ENCODE assay signal across 35 cellular contexts in genomic region chr11:116328851-116329250, GRCh38.
"Had no signal": no experiment of that assay in that cellular context is flagged by ENCODE, and none has a peak within 500 bp of the region (broad histone marks: within the 10 kb centered on the region; RNA-seq: fewer than 3 reads in every experiment).

No MANE protein-coding gene starts in this region.

- H3K27ac ChIP-seq: adrenal gland, body of pancreas, brain microvascular endothelial cell, breast epithelium, VCaP had no signal

- ATAC-seq: activated CD8-positive, alpha-beta T cell treated with anti-CD3 and anti-CD28 coated beads for 36 hours; activated naive CD4-positive, alpha-beta T cell treated with anti-CD3 and anti-CD28 coated beads, Interleukin-2, amount 50 U/mL, for 72 hours; activated T-cell treated with anti-CD3 and anti-CD28 coated beads, Interleukin-2, amount 50 U/mL, for 4 hours; activated T-cell treated with anti-CD3 and anti-CD28 coated beads, Interleukin-2, amount 50 U/mL, for 72 hours; activated T-helper 17 cell treated with anti-CD3 and anti-CD28 coated beads, Interleukin-2, amount 50 U/mL, for 72 hours; body of pancreas had no signal

- DNase-seq: activated B cell treated with CpG ODN at 0.5 μM for 24 hours; activated CD4-positive, alpha-beta memory T cell treated with anti-CD3 and anti-CD28 coated beads for 36 hours; activated CD4-positive, alpha-beta T cell treated with anti-CD3 and anti-CD28 coated beads for 4 hours; activated CD4-positive, alpha-beta T cell treated with anti-CD3 and anti-CD28 coated beads, Interleukin-2, amount 10 ng/mL, durations not matched to agents 24 days and 14 days; activated CD4-positive, alpha-beta T cell treated with anti-CD3 and anti-CD28 coated beads, Interleukin-2, amount 50 U/mL, for 1 hour; activated CD4-positive, alpha-beta T cell treated with anti-CD3 and anti-CD28 coated beads, Interleukin-2, amount 50 U/mL, for 4 hours; activated CD4-positive, CD25-positive, alpha-beta regulatory T cell treated with anti-CD3 and anti-CD28 coated beads, Interleukin-2, amount 50 U/mL, for 72 hours; activated CD8-positive, alpha-beta memory T cell treated with anti-CD3 and anti-CD28 coated beads, Interleukin-2, amount 50 U/mL, for 4 hours; activated CD8-positive, alpha-beta T cell treated with anti-CD3 and anti-CD28 coated beads for 36 hours; activated effector memory CD4-positive, alpha-beta T cell treated with anti-CD3 and anti-CD28 coated beads, Interleukin-2, amount 50 U/mL, for 16 hours; activated gamma-delta T cell treated with Interleukin-2 at 50 U/mL for 16 hours; activated naive CD4-positive, alpha-beta T cell; activated naive CD4-positive, alpha-beta T cell treated with anti-CD3 and anti-CD28 coated beads for 36 hours; activated naive CD4-positive, alpha-beta T cell treated with anti-CD3 and anti-CD28 coated beads, Interleukin-2, amount 50 U/mL, for 16 hours; activated naive CD8-positive, alpha-beta T cell treated with anti-CD3 and anti-CD28 coated beads for 36 hours; activated T-cell treated with anti-CD3 and anti-CD28 coated beads for 4 hours; activated T-cell treated with anti-CD3 and anti-CD28 coated beads, Interleukin-2, amount 50 U/mL, for 1 hour; activated T-cell treated with anti-CD3 and anti-CD28 coated beads, Interleukin-2, amount 50 U/mL, for 4 hours; activated T-cell treated with anti-CD3 and anti-CD28 coated beads, Interleukin-2, amount 50 U/mL, for 72 hours; amniotic stem cell; aorta; body of pancreas; brain microvascular endothelial cell; central memory CD4-positive, alpha-beta T cell; T-helper 1 cell; T-helper 2 cell; T-helper 9 cell had no signal

- H3K27me3 ChIP-seq: adrenal gland, body of pancreas, brain microvascular endothelial cell, breast epithelium had no signal

- H3K4me1 ChIP-seq: adrenal gland, body of pancreas, breast epithelium had no signal

- H3K4me1 Mint-ChIP-seq: activated B cell treated with CpG ODN at 0.5 μM for 24 hours; activated CD4-positive, alpha-beta T cell treated with anti-CD3 and anti-CD28 coated beads, Interleukin-2, amount 10 ng/mL, durations not matched to agents 24 days and 14 days; activated naive CD8-positive, alpha-beta T cell treated with anti-CD3 and anti-CD28 coated beads for 36 hours; activated T-helper 17 cell treated with anti-CD3 and anti-CD28 coated beads, Interleukin-2, amount 50 U/mL, for 72 hours had no signal

- H3K27ac Mint-ChIP-seq: activated B cell treated with CpG ODN at 0.5 μM for 24 hours; activated CD4-positive, alpha-beta memory T cell treated with anti-CD3 and anti-CD28 coated beads for 36 hours; activated CD4-positive, alpha-beta T cell treated with anti-CD3 and anti-CD28 coated beads, Interleukin-2, amount 10 ng/mL, durations not matched to agents 24 days and 14 days; activated CD8-positive, alpha-beta T cell treated with anti-CD3 and anti-CD28 coated beads for 36 hours; activated naive CD4-positive, alpha-beta T cell treated with anti-CD3 and anti-CD28 coated beads for 36 hours; activated naive CD4-positive, alpha-beta T cell treated with anti-CD3 and anti-CD28 coated beads, Interleukin-2, amount 50 U/mL, for 72 hours; activated naive CD8-positive, alpha-beta T cell treated with anti-CD3 and anti-CD28 coated beads for 36 hours; activated T-cell treated with anti-CD3 and anti-CD28 coated beads, Interleukin-2, amount 50 U/mL, for 72 hours; activated T-helper 1 cell treated with anti-CD3 and anti-CD28 coated beads, Interleukin-12 subunit alpha, Interleukin-12 subunit beta, Interleukin-2, Interleukin-4 antibody, amounts not matched to agents 30 ng/mL and 10 ng/mL and 1 ng/mL, durations not matched to agents 14 hours and 24 hours and 36 hours; activated T-helper 17 cell treated with anti-CD3 and anti-CD28 coated beads, Interleukin-2, amount 50 U/mL, for 72 hours; T-helper 1 cell treated with Interleukin-12 subunit alpha and Interleukin-12 subunit beta and Interleukin-4 antibody, amounts not matched to agents 30 μg/mL and 1 μg/mL, for 36 hours; T-helper 2 cell treated with Interferon-gamma antibody and Interleukin-4, amounts not matched to agents 5 μg/mL and 100 μg/mL, for 36 hours had no signal

- H3K4me3 ChIP-seq: adrenal gland, body of pancreas, breast epithelium had no signal

- H3K27me3 Mint-ChIP-seq: activated CD4-positive, alpha-beta T cell treated with anti-CD3 and anti-CD28 coated beads, Interleukin-2, amount 10 ng/mL, durations not matched to agents 24 days and 14 days had no signal

- H3K4me3 Mint-ChIP-seq: activated B cell treated with CpG ODN at 0.5 μM for 24 hours; activated CD4-positive, alpha-beta memory T cell treated with anti-CD3 and anti-CD28 coated beads for 36 hours; activated CD4-positive, alpha-beta T cell treated with anti-CD3 and anti-CD28 coated beads, Interleukin-2, amount 10 ng/mL, durations not matched to agents 24 days and 14 days; activated CD8-positive, alpha-beta T cell treated with anti-CD3 and anti-CD28 coated beads for 36 hours; activated naive CD4-positive, alpha-beta T cell treated with anti-CD3 and anti-CD28 coated beads for 36 hours; activated naive CD8-positive, alpha-beta T cell treated with anti-CD3 and anti-CD28 coated beads for 36 hours; activated T-cell treated with anti-CD3 and anti-CD28 coated beads, Interleukin-2, amount 50 U/mL, for 4 hours; activated T-cell treated with anti-CD3 and anti-CD28 coated beads, Interleukin-2, amount 50 U/mL, for 72 hours; activated T-helper 1 cell treated with anti-CD3 and anti-CD28 coated beads, Interleukin-12 subunit alpha, Interleukin-12 subunit beta, Interleukin-2, Interleukin-4 antibody, amounts not matched to agents 30 ng/mL and 10 ng/mL and 1 ng/mL, durations not matched to agents 14 hours and 24 hours and 36 hours; activated T-helper 17 cell treated with anti-CD3 and anti-CD28 coated beads, Interleukin-2, amount 50 U/mL, for 72 hours; T-helper 1 cell treated with Interleukin-12 subunit alpha and Interleukin-12 subunit beta and Interleukin-4 antibody, amounts not matched to agents 30 μg/mL and 1 μg/mL, for 36 hours; T-helper 2 cell treated with Interferon-gamma antibody and Interleukin-4, amounts not matched to agents 5 μg/mL and 100 μg/mL, for 36 hours had no signal

- H3K36me3 ChIP-seq: adrenal gland, brain microvascular endothelial cell, breast epithelium had no signal

- H3K9me3 Mint-ChIP-seq: activated B cell treated with CpG ODN at 0.5 μM for 24 hours; activated CD4-positive, alpha-beta memory T cell treated with anti-CD3 and anti-CD28 coated beads for 36 hours; activated CD4-positive, alpha-beta T cell treated with anti-CD3 and anti-CD28 coated beads, Interleukin-2, amount 10 ng/mL, durations not matched to agents 24 days and 14 days; activated CD8-positive, alpha-beta T cell treated with anti-CD3 and anti-CD28 coated beads for 36 hours; activated naive CD4-positive, alpha-beta T cell treated with anti-CD3 and anti-CD28 coated beads for 36 hours; activated naive CD4-positive, alpha-beta T cell treated with anti-CD3 and anti-CD28 coated beads, Interleukin-2, amount 50 U/mL, for 72 hours; activated naive CD8-positive, alpha-beta T cell treated with anti-CD3 and anti-CD28 coated beads for 36 hours; activated T-cell treated with anti-CD3 and anti-CD28 coated beads, Interleukin-2, amount 50 U/mL, for 4 hours; activated T-helper 1 cell treated with anti-CD3 and anti-CD28 coated beads, Interleukin-12 subunit alpha, Interleukin-12 subunit beta, Interleukin-2, Interleukin-4 antibody, amounts not matched to agents 30 ng/mL and 10 ng/mL and 1 ng/mL, durations not matched to agents 14 hours and 24 hours and 36 hours; activated T-helper 17 cell treated with anti-CD3 and anti-CD28 coated beads, Interleukin-2, amount 50 U/mL, for 72 hours; T-helper 1 cell treated with Interleukin-12 subunit alpha and Interleukin-12 subunit beta and Interleukin-4 antibody, amounts not matched to agents 30 μg/mL and 1 μg/mL, for 36 hours; T-helper 2 cell treated with Interferon-gamma antibody and Interleukin-4, amounts not matched to agents 5 μg/mL and 100 μg/mL, for 36 hours had no signal

- H3K36me3 Mint-ChIP-seq: activated CD4-positive, alpha-beta memory T cell treated with anti-CD3 and anti-CD28 coated beads for 36 hours; activated naive CD4-positive, alpha-beta T cell treated with anti-CD3 and anti-CD28 coated beads, Interleukin-2, amount 50 U/mL, for 72 hours; activated naive CD8-positive, alpha-beta T cell treated with anti-CD3 and anti-CD28 coated beads for 36 hours had no signal

- H3K9me3 ChIP-seq: adrenal gland, body of pancreas, breast epithelium had no signal
